ENCODE assay signal across 15 cellular contexts in the genomic region with DNA sequence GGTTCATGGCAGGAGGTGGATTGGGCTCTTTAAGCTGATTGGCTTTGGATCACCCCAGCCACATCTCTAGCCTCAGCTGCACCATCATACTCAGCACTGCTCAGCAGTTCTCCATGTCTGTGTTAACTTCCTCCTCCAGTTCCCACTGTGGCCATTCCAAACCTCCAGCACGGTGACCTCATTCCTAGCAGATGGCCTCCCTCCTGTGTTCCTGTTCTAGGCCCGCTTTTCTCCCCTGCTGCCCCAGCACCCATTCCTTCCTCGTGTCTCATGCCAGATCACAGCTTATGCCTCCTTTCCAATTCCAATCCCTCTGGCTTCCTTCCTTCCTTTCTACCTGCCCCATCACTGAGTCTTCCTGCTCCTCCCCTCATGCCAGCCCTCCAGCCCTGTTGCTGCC.
DNase-seq lines count a peak whose midpoint lies in the region; ATAC-seq and TF ChIP-seq lines count a peak whose summit lies in the region.
"Had no signal": no experiment of that assay in that cellular context is flagged by ENCODE, and none has a peak within 500 bp of the region (broad histone marks: within the 10 kb centered on the region; RNA-seq: fewer than 3 reads in every experiment).

No MANE protein-coding gene starts in this region.

- no peak for TF ChIP-seq EP300 in sigmoid colon (IDR thresholded peaks at IDR 0.05)

- intact Hi-C loops in sigmoid colon (cut with DNase I) = no loop called here

- DNase-seq in CD1c-positive myeloid dendritic cell (ENCODE audit: extremely low spot score) = peak; percentile 60
- DNase-seq in ELR (ENCODE audit: low read depth) = peak; percentile 68
- DNase-seq in activated naive CD8-positive, alpha-beta T cell treated with anti-CD3 and anti-CD28 coated beads for 36 hours = no peak
- DNase-seq in immature natural killer cell = no peak
- DNase-seq in sigmoid colon = no peak
- DNase-seq in stimulated activated CD4-positive, alpha-beta T cell treated with anti-CD3 and anti-CD28 coated beads, Interleukin-4, amount 100 ng/mL, for 1 hour = no peak
- DNase-seq: activated T-cell treated with anti-CD3 and anti-CD28 coated beads, Interleukin-2, amount 50 U/mL, for 4 hours; CD4-positive, alpha-beta T cell; erythroblast; NCI-H1417 treated with DMSO at 0.1 percent for 48 hours; NCI-H524 treated with DMSO at 0.1 percent for 48 hours; right cardiac atrium had no signal

- peaks cover 0 to 58% (median 20%) of the 10 kb centered on the region in 4 donors for H3K36me3 ChIP-seq in sigmoid colon

- H3K27me3 Mint-ChIP-seq in activated naive CD8-positive, alpha-beta T cell treated with anti-CD3 and anti-CD28 coated beads for 36 hours = no peaks in the 10 kb centered on the region
- peaks cover 0 to 2% (median 1%) of the 10 kb centered on the region in 3 donors for H3K27me3 Mint-ChIP-seq in immature natural killer cell (ENCODE audit: low read depth in 3 of 3)
- H3K27me3 Mint-ChIP-seq: CD4-positive, alpha-beta T cell; naive thymus-derived CD4-positive, alpha-beta T cell had no signal

- H3K4me1 ChIP-seq in sigmoid colon = peaks cover 0 to 48% (median 22%) of the 10 kb centered on the region in 4 donors

- ATAC-seq in esophagus mucosa = no peak
- ATAC-seq: naive thymus-derived CD4-positive, alpha-beta T cell; Panc1 had no signal

- no peak for TF ChIP-seq CTCF in sigmoid colon (IDR thresholded peaks at IDR 0.05)

- peaks cover 67% of the 10 kb centered on the region for H3K36me3 Mint-ChIP-seq in activated naive CD8-positive, alpha-beta T cell treated with anti-CD3 and anti-CD28 coated beads for 36 hours
- H3K36me3 Mint-ChIP-seq in immature natural killer cell = peaks cover 34 to 57% (median 37%) of the 10 kb centered on the region in 3 donors

- peaks cover 28% of the 10 kb centered on the region for H3K4me1 Mint-ChIP-seq in activated naive CD8-positive, alpha-beta T cell treated with anti-CD3 and anti-CD28 coated beads for 36 hours
- H3K4me1 Mint-ChIP-seq in immature natural killer cell = peaks cover 4 to 8% of the 10 kb centered on the region in 2 donors

- no peaks in the 10 kb centered on the region for H3K27me3 ChIP-seq in sigmoid colon

- H3K9me3 Mint-ChIP-seq in activated naive CD8-positive, alpha-beta T cell treated with anti-CD3 and anti-CD28 coated beads for 36 hours = peaks cover 4% of the 10 kb centered on the region
- H3K9me3 Mint-ChIP-seq in immature natural killer cell = no peaks in the 10 kb centered on the region
- H3K9me3 Mint-ChIP-seq: activated T-cell treated with anti-CD3 and anti-CD28 coated beads, Interleukin-2, amount 50 U/mL, for 4 hours; CD4-positive, alpha-beta T cell had no signal

- WGBS in sigmoid colon, 2 donors = 85 to 92% methylated on average over 3 of the region's 3 CpGs

- no peaks in the 10 kb centered on the region for H3K9me3 ChIP-seq in sigmoid colon

- no peak for TF ChIP-seq POLR2A in sigmoid colon (IDR thresholded peaks at IDR 0.05)

- H3K4me3 Mint-ChIP-seq in activated naive CD8-positive, alpha-beta T cell treated with anti-CD3 and anti-CD28 coated beads for 36 hours = no peak overlapping the region
- no peak overlapping the region for H3K4me3 Mint-ChIP-seq in immature natural killer cell
- H3K4me3 Mint-ChIP-seq: activated T-cell treated with anti-CD3 and anti-CD28 coated beads, Interleukin-2, amount 50 U/mL, for 4 hours; CD4-positive, alpha-beta T cell; naive thymus-derived CD4-positive, alpha-beta T cell had no signal

- peak overlapping the region; percentile 70 for H3K27ac Mint-ChIP-seq in activated naive CD8-positive, alpha-beta T cell treated with anti-CD3 and anti-CD28 coated beads for 36 hours
- peak overlapping the region in 5 of 6 donors; percentile 23 to 65 (median 50) for H3K27ac Mint-ChIP-seq in immature natural killer cell
- H3K27ac Mint-ChIP-seq: CD4-positive, alpha-beta T cell had no signal

- H3K27ac ChIP-seq in sigmoid colon = peak overlapping the region in 2 of 4 donors; percentile 32 to 40

- H3K4me3 ChIP-seq in sigmoid colon = no peak overlapping the region

Comparison
In these comparisons a context has a peak if more than half of its experiments do, and no peak if none do; other contexts are left out.
1. DNase-seq: peak in CD1c-positive myeloid dendritic cell (single experiment) and ELR (single experiment); none in activated naive CD8-positive, alpha-beta T cell treated with anti-CD3 and anti-CD28 coated beads for 36 hours (single experiment), immature natural killer cell (0 of 3), sigmoid colon (single experiment) and stimulated activated CD4-positive, alpha-beta T cell treated with anti-CD3 and anti-CD28 coated beads, Interleukin-4, amount 100 ng/mL, for 1 hour (single experiment).